Comparison of ENCODE assay signal across 16 cellular contexts in the genomic region with DNA sequence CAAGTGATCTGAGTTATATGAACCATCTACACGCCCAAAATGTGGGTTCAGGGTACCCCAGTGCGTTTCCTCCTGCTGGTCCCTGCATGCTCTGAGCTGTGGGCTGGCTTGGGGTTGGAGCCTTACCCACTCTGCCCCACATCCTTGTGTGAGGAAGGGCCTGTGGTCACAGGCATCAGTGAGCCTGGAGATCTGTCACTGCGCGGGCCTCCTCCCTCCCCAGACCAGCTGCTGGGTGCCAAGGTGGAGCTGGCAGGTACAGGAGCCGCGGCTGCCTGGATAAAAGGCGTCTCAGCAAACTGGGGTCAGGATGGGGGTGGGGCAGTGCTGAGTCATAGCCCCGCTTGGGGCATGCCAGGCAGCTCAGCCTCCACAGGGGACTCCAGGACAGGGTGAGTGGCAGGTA. TPM values are rescaled to one million over a fixed set of nuclear protein-coding genes. Genes with fewer than 3 reads are reported as not detected.
DNase-seq lines count a peak whose midpoint lies in the region; ATAC-seq and TF ChIP-seq lines count a peak whose summit lies in the region.
"Had no signal": no experiment of that assay in that cellular context is flagged by ENCODE, and none has a peak within 500 bp of the region (broad histone marks: within the 10 kb centered on the region; RNA-seq: fewer than 3 reads in every experiment).

No MANE protein-coding gene starts in this region.

- H3K4me1 ChIP-seq in HUES48 (ENCODE audit: control insufficient read depth, insufficient read depth, low read length) (peaks cover 9% of the 10 kb centered on the region), body of pancreas (no peaks in the 10 kb centered on the region)

- no peak for TF ChIP-seq POLR2A in body of pancreas (IDR thresholded peaks at IDR 0.05)

- no peaks in the 10 kb centered on the region for H3K9me3 ChIP-seq in HUES48 (ENCODE audit: control insufficient read depth, insufficient read depth, low read length)
- H3K9me3 ChIP-seq in body of pancreas, result no peaks in the 10 kb centered on the region

- intact Hi-C loops in activated CD4-positive, alpha-beta T cell treated with anti-CD3 and anti-CD28 coated beads, Interleukin-2, amount 10 ng/mL, durations not matched to agents 24 days and 14 days (cut with micrococcal nuclease), result no loop called here
- intact Hi-C loops in body of pancreas (cut with DNase I), result no loop called here

- H3K27ac ChIP-seq in HUES48 (ENCODE audit: low read depth, low read length), result no peak overlapping the region
- H3K27ac ChIP-seq in body of pancreas, result no peak overlapping the region
- H3K27ac ChIP-seq: KMS-11 had no signal

- no peak for TF ChIP-seq CTCF in body of pancreas (IDR thresholded peaks at IDR 0.05)

- peak; percentile 34 for DNase-seq in activated CD4-positive, alpha-beta T cell treated with anti-CD3 and anti-CD28 coated beads, Interleukin-2, amount 10 ng/mL, durations not matched to agents 7 days and 5 days
- DNase-seq in activated CD4-positive, alpha-beta T cell treated with anti-CD3 and anti-CD28 coated beads, Interleukin-2, amount 10 ng/mL, durations not matched to agents 24 days and 14 days, result no peak
- DNase-seq in activated naive CD8-positive, alpha-beta T cell treated with anti-CD3 and anti-CD28 coated beads, Interleukin-2, amount 10 ng/mL, durations not matched to agents 7 days and 5 days, result peak; percentile 42
- DNase-seq in mucosa of gallbladder (ENCODE audit: low spot score) (peak; percentile 85), body of pancreas (no peak), kidney glomerular epithelial cell (lab: John Stamatoyannopoulos, UW) (no peak), HEK293T (ENCODE audit: extremely low spot score) (no peak)
- DNase-seq: ACHN, amygdala, cortex of kidney, NCI-H1694, NCI-H526 treated with DMSO at 0.1 percent for 48 hours had no signal

- POLR2A ChIA-PET in activated CD4-positive, alpha-beta T cell treated with anti-CD3 and anti-CD28 coated beads, Interleukin-2, amount 10 ng/mL, durations not matched to agents 7 days and 5 days (lab: Charles Lee), result no interaction called here
- POLR2A ChIA-PET in activated naive CD8-positive, alpha-beta T cell treated with anti-CD3 and anti-CD28 coated beads, Interleukin-2, amount 10 ng/mL, durations not matched to agents 7 days and 5 days (lab: Charles Lee), result no interaction called here
- POLR2A ChIA-PET in HEK293T (lab: Yijun Ruan, JAX), result no interaction called here

- no peaks in the 10 kb centered on the region for H3K9me3 Mint-ChIP-seq in activated CD4-positive, alpha-beta T cell treated with anti-CD3 and anti-CD28 coated beads, Interleukin-2, amount 10 ng/mL, durations not matched to agents 7 days and 5 days
- no peaks in the 10 kb centered on the region for H3K9me3 Mint-ChIP-seq in activated CD4-positive, alpha-beta T cell treated with anti-CD3 and anti-CD28 coated beads, Interleukin-2, amount 10 ng/mL, durations not matched to agents 24 days and 14 days
- H3K9me3 Mint-ChIP-seq in activated naive CD8-positive, alpha-beta T cell treated with anti-CD3 and anti-CD28 coated beads, Interleukin-2, amount 10 ng/mL, durations not matched to agents 7 days and 5 days, result no peaks in the 10 kb centered on the region

- no peak overlapping the region for H3K4me3 Mint-ChIP-seq in activated CD4-positive, alpha-beta T cell treated with anti-CD3 and anti-CD28 coated beads, Interleukin-2, amount 10 ng/mL, durations not matched to agents 7 days and 5 days
- no peak overlapping the region for H3K4me3 Mint-ChIP-seq in activated CD4-positive, alpha-beta T cell treated with anti-CD3 and anti-CD28 coated beads, Interleukin-2, amount 10 ng/mL, durations not matched to agents 24 days and 14 days
- no peak overlapping the region for H3K4me3 Mint-ChIP-seq in activated naive CD8-positive, alpha-beta T cell treated with anti-CD3 and anti-CD28 coated beads, Interleukin-2, amount 10 ng/mL, durations not matched to agents 7 days and 5 days

- no peak overlapping the region for H3K27ac Mint-ChIP-seq in activated CD4-positive, alpha-beta T cell treated with anti-CD3 and anti-CD28 coated beads, Interleukin-2, amount 10 ng/mL, durations not matched to agents 7 days and 5 days
- H3K27ac Mint-ChIP-seq in activated CD4-positive, alpha-beta T cell treated with anti-CD3 and anti-CD28 coated beads, Interleukin-2, amount 10 ng/mL, durations not matched to agents 24 days and 14 days, result no peak overlapping the region
- H3K27ac Mint-ChIP-seq in activated naive CD8-positive, alpha-beta T cell treated with anti-CD3 and anti-CD28 coated beads, Interleukin-2, amount 10 ng/mL, durations not matched to agents 7 days and 5 days, result no peak overlapping the region

- H3K27me3 ChIP-seq in HUES48 (ENCODE audit: control insufficient read depth, insufficient read depth, low read length) (no peaks in the 10 kb centered on the region), body of pancreas (no peaks in the 10 kb centered on the region)

- CTCF ChIA-PET in activated CD4-positive, alpha-beta T cell treated with anti-CD3 and anti-CD28 coated beads, Interleukin-2, amount 10 ng/mL, durations not matched to agents 7 days and 5 days (lab: Charles Lee), result interaction anchor here (1.4 kb wide), 1 partner anchor 11 kb away, joined by 3 read pairs; no protein-coding TSS in a partner anchor
- CTCF ChIA-PET in HEK293T (lab: Yijun Ruan, JAX), result no interaction called here

- peaks cover 14% of the 10 kb centered on the region for H3K4me1 Mint-ChIP-seq in activated CD4-positive, alpha-beta T cell treated with anti-CD3 and anti-CD28 coated beads, Interleukin-2, amount 10 ng/mL, durations not matched to agents 7 days and 5 days
- no peaks in the 10 kb centered on the region for H3K4me1 Mint-ChIP-seq in activated CD4-positive, alpha-beta T cell treated with anti-CD3 and anti-CD28 coated beads, Interleukin-2, amount 10 ng/mL, durations not matched to agents 24 days and 14 days
- H3K4me1 Mint-ChIP-seq in activated naive CD8-positive, alpha-beta T cell treated with anti-CD3 and anti-CD28 coated beads, Interleukin-2, amount 10 ng/mL, durations not matched to agents 7 days and 5 days, result peaks cover 11% of the 10 kb centered on the region

- 0 out of 2 replicates have a peak overlapping the region, but pooled peaks have one; percentile 12 for H3K9ac ChIP-seq in HUES48 (ENCODE audit: low read depth, low read length)
- H3K9ac ChIP-seq: KMS-11 had no signal

- H3K36me3 ChIP-seq in HUES48 (ENCODE audit: control insufficient read depth, insufficient read depth, low read length) (no peaks in the 10 kb centered on the region), body of pancreas (replicated peaks in 1 of 2; ENCODE audit: insufficient read depth in 1 of 2, low read depth in 2 of 2) (no peaks in the 10 kb centered on the region)

- H3K27me3 Mint-ChIP-seq in activated CD4-positive, alpha-beta T cell treated with anti-CD3 and anti-CD28 coated beads, Interleukin-2, amount 10 ng/mL, durations not matched to agents 7 days and 5 days, result no peaks in the 10 kb centered on the region
- peaks cover 2% of the 10 kb centered on the region for H3K27me3 Mint-ChIP-seq in activated CD4-positive, alpha-beta T cell treated with anti-CD3 and anti-CD28 coated beads, Interleukin-2, amount 10 ng/mL, durations not matched to agents 24 days and 14 days
- peaks cover 20% of the 10 kb centered on the region for H3K27me3 Mint-ChIP-seq in activated naive CD8-positive, alpha-beta T cell treated with anti-CD3 and anti-CD28 coated beads, Interleukin-2, amount 10 ng/mL, durations not matched to agents 7 days and 5 days

- WGBS in body of pancreas, 2 donors, result 75 to 77% methylated on average over 5 to 7 of the region's 8 CpGs

- H3K4me3 ChIP-seq in HUES48 (ENCODE audit: low read depth, low read length) (no peak overlapping the region), body of pancreas (no peak overlapping the region)

- no peaks in the 10 kb centered on the region for H3K36me3 Mint-ChIP-seq in activated CD4-positive, alpha-beta T cell treated with anti-CD3 and anti-CD28 coated beads, Interleukin-2, amount 10 ng/mL, durations not matched to agents 7 days and 5 days (ENCODE audit: low read depth)
- no peaks in the 10 kb centered on the region for H3K36me3 Mint-ChIP-seq in activated CD4-positive, alpha-beta T cell treated with anti-CD3 and anti-CD28 coated beads, Interleukin-2, amount 10 ng/mL, durations not matched to agents 24 days and 14 days (ENCODE audit: low read depth)
- no peaks in the 10 kb centered on the region for H3K36me3 Mint-ChIP-seq in activated naive CD8-positive, alpha-beta T cell treated with anti-CD3 and anti-CD28 coated beads, Interleukin-2, amount 10 ng/mL, durations not matched to agents 7 days and 5 days

- peak; percentile 63 for ATAC-seq in activated naive CD8-positive, alpha-beta T cell treated with anti-CD3 and anti-CD28 coated beads, Interleukin-2, amount 10 ng/mL, durations not matched to agents 7 days and 5 days (ENCODE audit: low read depth)
- no peak for ATAC-seq in body of pancreas

TF ChIP-seq in HEK293T, 16 proteins besides CTCF, POLR2A, EP300 and RAD21:
- TF ChIP-seq NFRKB (IDR thresholded peaks at IDR 0.05), result no peak
TF ChIP-seq in HEK293T: peak in this region for 0.

RNA-seq across cellular contexts. Expression of a gene that starts 17.9 kb away (rescaled TPM):
- under 1 TPM; 0.35 to 0.37 TPM for total RNA-seq in activated CD4-positive, alpha-beta T cell treated with anti-CD3 and anti-CD28 coated beads, Interleukin-2, amount 10 ng/mL, durations not matched to agents 7 days and 5 days
- total RNA-seq in activated CD4-positive, alpha-beta T cell treated with anti-CD3 and anti-CD28 coated beads, Interleukin-2, amount 10 ng/mL, durations not matched to agents 24 days and 14 days, result 0.51 and 0.83 TPM in 2 replicates
- under 1 TPM; 0.20 to 0.22 TPM for total RNA-seq in activated naive CD8-positive, alpha-beta T cell treated with anti-CD3 and anti-CD28 coated beads, Interleukin-2, amount 10 ng/mL, durations not matched to agents 7 days and 5 days
- 119 TPM for total RNA-seq in mucosa of gallbladder
- 1 to 10 TPM in 1 of 2 donors, under 1 TPM in 1; 0.33 to 2.3 TPM for total RNA-seq in body of pancreas

RNA-seq across cellular contexts. Expression of a gene that starts 53.6 kb away (rescaled TPM):
- total RNA-seq in activated CD4-positive, alpha-beta T cell treated with anti-CD3 and anti-CD28 coated beads, Interleukin-2, amount 10 ng/mL, durations not matched to agents 7 days and 5 days, result under 1 TPM in 1 of 2 experiments, not detected in 1; 0.47 TPM
- total RNA-seq in activated CD4-positive, alpha-beta T cell treated with anti-CD3 and anti-CD28 coated beads, Interleukin-2, amount 10 ng/mL, durations not matched to agents 24 days and 14 days, result not detected in 2 replicates
- under 1 TPM; 0.50 to 0.94 TPM for total RNA-seq in activated naive CD8-positive, alpha-beta T cell treated with anti-CD3 and anti-CD28 coated beads, Interleukin-2, amount 10 ng/mL, durations not matched to agents 7 days and 5 days
- total RNA-seq in mucosa of gallbladder, result 2.9 TPM
- under 1 TPM; 0.26 to 0.33 TPM for total RNA-seq in body of pancreas
- total RNA-seq: activated CD8-positive, alpha-beta memory T cell treated with anti-CD3 and anti-CD28 coated beads for 36 hours; T-helper 1 cell treated with Interleukin-12 subunit alpha and Interleukin-12 subunit beta and Interleukin-4 antibody, amounts not matched to agents 30 ng/mL and 1 ng/mL, for 36 hours had no signal

RNA-seq across cellular contexts. Expression of a gene that starts 57.1 kb away (rescaled TPM):
- under 1 TPM; 0.27 to 0.31 TPM for total RNA-seq in activated CD4-positive, alpha-beta T cell treated with anti-CD3 and anti-CD28 coated beads, Interleukin-2, amount 10 ng/mL, durations not matched to agents 7 days and 5 days
- not detected in 2 replicates for total RNA-seq in activated CD4-positive, alpha-beta T cell treated with anti-CD3 and anti-CD28 coated beads, Interleukin-2, amount 10 ng/mL, durations not matched to agents 24 days and 14 days
- 1 to 10 TPM in 1 of 2 experiments, under 1 TPM in 1; 0.68 to 1.3 TPM for total RNA-seq in activated naive CD8-positive, alpha-beta T cell treated with anti-CD3 and anti-CD28 coated beads, Interleukin-2, amount 10 ng/mL, durations not matched to agents 7 days and 5 days
- total RNA-seq in mucosa of gallbladder, result 22.3 TPM
- 1 to 10 TPM; 1.3 to 3.1 TPM for total RNA-seq in body of pancreas
- total RNA-seq: T-helper 1 cell treated with Interleukin-12 subunit alpha and Interleukin-12 subunit beta and Interleukin-4 antibody, amounts not matched to agents 30 ng/mL and 1 ng/mL, for 36 hours had no signal

Comparison
In these comparisons a context has a peak if more than half of its experiments do, and no peak if none do; other contexts are left out.
1. DNase-seq: peak in activated CD4-positive, alpha-beta T cell treated with anti-CD3 and anti-CD28 coated beads, Interleukin-2, amount 10 ng/mL, durations not matched to agents 7 days and 5 days (single experiment), activated naive CD8-positive, alpha-beta T cell treated with anti-CD3 and anti-CD28 coated beads, Interleukin-2, amount 10 ng/mL, durations not matched to agents 7 days and 5 days (single experiment) and mucosa of gallbladder (single experiment); none in activated CD4-positive, alpha-beta T cell treated with anti-CD3 and anti-CD28 coated beads, Interleukin-2, amount 10 ng/mL, durations not matched to agents 24 days and 14 days (single experiment), body of pancreas (0 of 4), kidney glomerular epithelial cell (single experiment) and HEK293T (single experiment).
2. RNA of a gene that starts 17.9 kb away (total RNA-seq): 119 TPM in mucosa of gallbladder (single experiment); 0.33 to 2.3 TPM in body of pancreas, 0.51 to 0.83 TPM in activated CD4-positive, alpha-beta T cell treated with anti-CD3 and anti-CD28 coated beads, Interleukin-2, amount 10 ng/mL, durations not matched to agents 24 days and 14 days, 0.35 to 0.37 TPM in activated CD4-positive, alpha-beta T cell treated with anti-CD3 and anti-CD28 coated beads, Interleukin-2, amount 10 ng/mL, durations not matched to agents 7 days and 5 days and 0.20 to 0.22 TPM in activated naive CD8-positive, alpha-beta T cell treated with anti-CD3 and anti-CD28 coated beads, Interleukin-2, amount 10 ng/mL, durations not matched to agents 7 days and 5 days; every median in the first group is over 10 times any median in the second.